In genomic region chr14:68084256-68084655, GRCh38 we compare ENCODE assay signal across 9 cellular contexts.
DNase-seq lines count a peak whose midpoint lies in the region; ATAC-seq, FAIRE-seq and TF ChIP-seq lines count a peak whose summit lies in the region.
"Had no signal": no experiment of that assay in that cellular context is flagged by ENCODE, and none has a peak within 500 bp of the region (broad histone marks: within the 10 kb centered on the region; RNA-seq: fewer than 3 reads in every experiment).

No MANE protein-coding gene starts in this region.

- H3K4me3 ChIP-seq in OCI-LY3 (ENCODE audit: low read length), result no peak overlapping the region
- H3K4me3 ChIP-seq in endothelial cell of umbilical vein (replicated peaks in 1 of 3; ENCODE audit: insufficient read depth in 1 of 3, low read depth in 1 of 3, low read length in 3 of 3), result no peak overlapping the region
- no peak overlapping the region for H3K4me3 ChIP-seq in neural progenitor cell

- no peak overlapping the region for H3K4me2 ChIP-seq in OCI-LY3 (ENCODE audit: low read length)
- no peak overlapping the region for H3K4me2 ChIP-seq in endothelial cell of umbilical vein (ENCODE audit: insufficient read depth, low read length)
- H3K4me2 ChIP-seq in neural progenitor cell, result no peak overlapping the region

- H3K9ac ChIP-seq in OCI-LY3 (ENCODE audit: low read length) (no peak overlapping the region), endothelial cell of umbilical vein (replicated peaks; ENCODE audit: extremely low read depth, insufficient read depth, low read length) (no peak overlapping the region), neural progenitor cell (no peak overlapping the region)

- CTCF ChIA-PET in endothelial cell of umbilical vein (lab: Charles Lee), result interaction anchor here (1.3 kb wide), 1 partner anchor 162 kb away, joined by 3 read pairs; no protein-coding TSS in a partner anchor

- peaks cover 19% of the 10 kb centered on the region for H3F3A ChIP-seq in neural progenitor cell (ENCODE audit: low read depth)

- no peaks in the 10 kb centered on the region for H3K9me1 ChIP-seq in endothelial cell of umbilical vein (replicated peaks; ENCODE audit: control insufficient read depth, extremely low read depth, insufficient read depth, low read length)

- DNase-seq in GM12891 (ENCODE audit: insufficient read length, low spot score) (no peak), endothelial cell of umbilical vein (ENCODE audit: low read depth, low spot score) (peak; percentile 29), neural progenitor cell (ENCODE audit: low spot score) (peak; percentile 47), T1000 (lab: John Stamatoyannopoulos, UW) (no peak)
- no peak for DNase-seq in stimulated activated naive CD4-positive, alpha-beta T cell (lab: John Stamatoyannopoulos, UW)
- no peak for DNase-seq in activated naive CD4-positive, alpha-beta T cell treated with anti-CD3 and anti-CD28 coated beads, Interleukin-2, amount 50 U/mL, for 72 hours (ENCODE audit: low spot score in 2 of 2)
- DNase-seq: activated CD4-positive, alpha-beta memory T cell treated with anti-CD3 and anti-CD28 coated beads, Interleukin-2, amount 10 ng/mL, durations not matched to agents 7 days and 5 days had no signal

- TF ChIP-seq CTCF in OCI-LY3 (IDR thresholded peaks at IDR 0.05; ENCODE audit: low read depth, low read length), result peak; percentile 43
- peak in 1 of 2 donors; percentile 20 for TF ChIP-seq CTCF in endothelial cell of umbilical vein (IDR thresholded peaks at IDR 0.05; ENCODE audit: extremely low read depth in 1 of 2, insufficient read depth in 1 of 2, low read depth in 1 of 2, low read length in 2 of 2)
- peak; percentile 46 for TF ChIP-seq CTCF in neural progenitor cell (IDR thresholded peaks at IDR 0.05)

- H3K27ac Mint-ChIP-seq in neural progenitor cell, result no peak overlapping the region
- no peak overlapping the region for H3K27ac Mint-ChIP-seq in activated naive CD4-positive, alpha-beta T cell treated with anti-CD3 and anti-CD28 coated beads, Interleukin-2, amount 50 U/mL, for 72 hours
- H3K27ac Mint-ChIP-seq: activated CD4-positive, alpha-beta memory T cell treated with anti-CD3 and anti-CD28 coated beads, Interleukin-2, amount 10 ng/mL, durations not matched to agents 7 days and 5 days had no signal

- H3K4me1 ChIP-seq in OCI-LY3 (ENCODE audit: low read length), result peaks cover 7% of the 10 kb centered on the region
- no peaks in the 10 kb centered on the region for H3K4me1 ChIP-seq in endothelial cell of umbilical vein (ENCODE audit: control insufficient read depth, extremely low read depth, insufficient read depth, low read length)
- peaks cover 27% of the 10 kb centered on the region for H3K4me1 ChIP-seq in neural progenitor cell

- FAIRE-seq in GM12891 (lab: Jason Lieb, UNC), result peak; percentile 5
- FAIRE-seq in endothelial cell of umbilical vein (lab: Jason Lieb, UNC), result no peak
- FAIRE-seq: astrocyte had no signal

- ATAC-seq in activated naive CD4-positive, alpha-beta T cell treated with anti-CD3 and anti-CD28 coated beads, Interleukin-2, amount 50 U/mL, for 72 hours, result no peak

- H4K20me1 ChIP-seq in OCI-LY3 (ENCODE audit: insufficient read depth, low read length) (no peaks in the 10 kb centered on the region), endothelial cell of umbilical vein (replicated peaks; ENCODE audit: control insufficient read depth, extremely low read depth, insufficient read depth, low read length) (no peaks in the 10 kb centered on the region), neural progenitor cell (ENCODE audit: low read depth) (no peaks in the 10 kb centered on the region)

- H3K36me3 ChIP-seq in OCI-LY3 (replicated peaks; ENCODE audit: low read depth, low read length) (no peaks in the 10 kb centered on the region), endothelial cell of umbilical vein (ENCODE audit: control insufficient read depth in 2 of 2, extremely low read depth in 1 of 2, insufficient read depth in 2 of 2, low read length in 2 of 2) (no peaks in the 10 kb centered on the region), neural progenitor cell (no peaks in the 10 kb centered on the region)

- H2AFZ ChIP-seq in OCI-LY3 (ENCODE audit: low read depth, low read length) (no peak overlapping the region), endothelial cell of umbilical vein (ENCODE audit: low read depth, low read length) (no peak overlapping the region), neural progenitor cell (replicated peaks) (no peak overlapping the region)

- intact Hi-C loops in endothelial cell of umbilical vein (cut with micrococcal nuclease), result no loop called here

- dilution Hi-C loops in endothelial cell of umbilical vein (cut with MboI; ENCODE audit: extremely low pct_ligation_motif_present, low sequenced_read_pairs), result no loop called here

- H3K9me3 Mint-ChIP-seq in neural progenitor cell, result peaks cover 3% of the 10 kb centered on the region
- no peaks in the 10 kb centered on the region for H3K9me3 Mint-ChIP-seq in activated naive CD4-positive, alpha-beta T cell treated with anti-CD3 and anti-CD28 coated beads, Interleukin-2, amount 50 U/mL, for 72 hours
- H3K9me3 Mint-ChIP-seq: activated CD4-positive, alpha-beta memory T cell treated with anti-CD3 and anti-CD28 coated beads, Interleukin-2, amount 10 ng/mL, durations not matched to agents 7 days and 5 days had no signal

- peaks cover 3% of the 10 kb centered on the region for H3K36me3 Mint-ChIP-seq in neural progenitor cell
- no peaks in the 10 kb centered on the region for H3K36me3 Mint-ChIP-seq in activated naive CD4-positive, alpha-beta T cell treated with anti-CD3 and anti-CD28 coated beads, Interleukin-2, amount 50 U/mL, for 72 hours

- TF ChIP-seq POLR2A in GM12891 (IDR thresholded peaks at IDR 0.05; ENCODE audit: low read depth, low read length), result no peak
- no peak for TF ChIP-seq POLR2A in endothelial cell of umbilical vein (IDR thresholded peaks at IDR 0.05; ENCODE audit: low read depth, low read length)

- H3K9me3 ChIP-seq in OCI-LY3 (ENCODE audit: insufficient read depth, low read length) (no peaks in the 10 kb centered on the region), endothelial cell of umbilical vein (replicated peaks; ENCODE audit: control insufficient read depth, insufficient read depth, low read length) (no peaks in the 10 kb centered on the region), neural progenitor cell (ENCODE audit: low read depth) (no peaks in the 10 kb centered on the region)

- H3K27me3 ChIP-seq in OCI-LY3 (ENCODE audit: low read depth, low read length) (no peaks in the 10 kb centered on the region), endothelial cell of umbilical vein (ENCODE audit: control insufficient read depth in 2 of 2, insufficient read depth in 2 of 2, low read length in 2 of 2) (no peaks in the 10 kb centered on the region), neural progenitor cell (no peaks in the 10 kb centered on the region)

- no peak overlapping the region for H3K27ac ChIP-seq in OCI-LY3 (ENCODE audit: low read length)
- no peak overlapping the region for H3K27ac ChIP-seq in endothelial cell of umbilical vein (ENCODE audit: insufficient read depth, low read depth, low read length)
- no peak overlapping the region for H3K27ac ChIP-seq in neural progenitor cell

- H3K79me2 ChIP-seq in OCI-LY3 (ENCODE audit: low read length), result no peaks in the 10 kb centered on the region
- H3K79me2 ChIP-seq in endothelial cell of umbilical vein (ENCODE audit: control insufficient read depth, insufficient read depth, low read length), result no peaks in the 10 kb centered on the region
- H3K79me2 ChIP-seq in neural progenitor cell (ENCODE audit: low read depth), result no peaks in the 10 kb centered on the region

- no peak overlapping the region for H3K4me3 Mint-ChIP-seq in neural progenitor cell
- H3K4me3 Mint-ChIP-seq: activated CD4-positive, alpha-beta memory T cell treated with anti-CD3 and anti-CD28 coated beads, Interleukin-2, amount 10 ng/mL, durations not matched to agents 7 days and 5 days had no signal

- peaks cover 51% of the 10 kb centered on the region for H3K4me1 Mint-ChIP-seq in neural progenitor cell
- H3K4me1 Mint-ChIP-seq: activated CD4-positive, alpha-beta memory T cell treated with anti-CD3 and anti-CD28 coated beads, Interleukin-2, amount 10 ng/mL, durations not matched to agents 7 days and 5 days had no signal

- POLR2A ChIA-PET in endothelial cell of umbilical vein (lab: Charles Lee), result no interaction called here

- no TSS peak for BruUV-seq in endothelial cell of umbilical vein (replicated peaks; lab: Mats Ljungman, UMichigan)

- H3K27me3 Mint-ChIP-seq in neural progenitor cell (ENCODE audit: insufficient read depth, low read depth), result peaks cover 2% of the 10 kb centered on the region
- H3K27me3 Mint-ChIP-seq: activated CD4-positive, alpha-beta memory T cell treated with anti-CD3 and anti-CD28 coated beads, Interleukin-2, amount 10 ng/mL, durations not matched to agents 7 days and 5 days had no signal

TF ChIP-seq in GM12891, 5 proteins besides CTCF, POLR2A, EP300 and RAD21:
- TF ChIP-seq POLR2AphosphoS5 (IDR thresholded peaks at IDR 0.05; ENCODE audit: low read depth, low read length) (no peak), PAX5 (IDR thresholded peaks at IDR 0.05; ENCODE audit: insufficient read depth, low read length, severe bottlenecking) (no peak), POU2F2 (IDR thresholded peaks at IDR 0.05; ENCODE audit: low read depth, low read length) (no peak), TAF1 (IDR thresholded peaks at IDR 0.05; ENCODE audit: low read depth, low read length) (no peak), SPI1 (IDR thresholded peaks at IDR 0.05; ENCODE audit: low read depth, low read length) (no peak)

TF ChIP-seq in endothelial cell of umbilical vein, 7 proteins besides CTCF, POLR2A, EP300 and RAD21:
- TF ChIP-seq GATA2 (IDR thresholded peaks at IDR 0.05; ENCODE audit: insufficient read depth, insufficient read length, low read depth, low read length) (no peak), MYC (IDR thresholded peaks at IDR 0.05; ENCODE audit: low read depth, low read length) (no peak), FOS (IDR thresholded peaks at IDR 0.05; ENCODE audit: borderline replicate concordance, insufficient read depth, low read length) (no peak), MAX (IDR thresholded peaks at IDR 0.05; ENCODE audit: insufficient read depth, insufficient read length) (no peak), POLR2AphosphoS5 (IDR thresholded peaks at IDR 0.05; ENCODE audit: insufficient read depth, low read depth, low read length) (no peak), EZH2 (IDR thresholded peaks at IDR 0.05; ENCODE audit: borderline replicate concordance, low read depth, low read length, severe bottlenecking) (no peak), JUN (IDR thresholded peaks at IDR 0.05; ENCODE audit: borderline replicate concordance, insufficient read depth, insufficient read length, low read depth) (no peak)
TF ChIP-seq in endothelial cell of umbilical vein: peak in this region for 0.

Comparison
In these comparisons a context has a peak if more than half of its experiments do, and no peak if none do; other contexts are left out.
1. DNase-seq: peak in endothelial cell of umbilical vein (single experiment) and neural progenitor cell (single experiment); none in GM12891 (single experiment), stimulated activated naive CD4-positive, alpha-beta T cell (0 of 6), T1000 (single experiment) and activated naive CD4-positive, alpha-beta T cell treated with anti-CD3 and anti-CD28 coated beads, Interleukin-2, amount 50 U/mL, for 72 hours (0 of 2).